In the genomic region with DNA sequence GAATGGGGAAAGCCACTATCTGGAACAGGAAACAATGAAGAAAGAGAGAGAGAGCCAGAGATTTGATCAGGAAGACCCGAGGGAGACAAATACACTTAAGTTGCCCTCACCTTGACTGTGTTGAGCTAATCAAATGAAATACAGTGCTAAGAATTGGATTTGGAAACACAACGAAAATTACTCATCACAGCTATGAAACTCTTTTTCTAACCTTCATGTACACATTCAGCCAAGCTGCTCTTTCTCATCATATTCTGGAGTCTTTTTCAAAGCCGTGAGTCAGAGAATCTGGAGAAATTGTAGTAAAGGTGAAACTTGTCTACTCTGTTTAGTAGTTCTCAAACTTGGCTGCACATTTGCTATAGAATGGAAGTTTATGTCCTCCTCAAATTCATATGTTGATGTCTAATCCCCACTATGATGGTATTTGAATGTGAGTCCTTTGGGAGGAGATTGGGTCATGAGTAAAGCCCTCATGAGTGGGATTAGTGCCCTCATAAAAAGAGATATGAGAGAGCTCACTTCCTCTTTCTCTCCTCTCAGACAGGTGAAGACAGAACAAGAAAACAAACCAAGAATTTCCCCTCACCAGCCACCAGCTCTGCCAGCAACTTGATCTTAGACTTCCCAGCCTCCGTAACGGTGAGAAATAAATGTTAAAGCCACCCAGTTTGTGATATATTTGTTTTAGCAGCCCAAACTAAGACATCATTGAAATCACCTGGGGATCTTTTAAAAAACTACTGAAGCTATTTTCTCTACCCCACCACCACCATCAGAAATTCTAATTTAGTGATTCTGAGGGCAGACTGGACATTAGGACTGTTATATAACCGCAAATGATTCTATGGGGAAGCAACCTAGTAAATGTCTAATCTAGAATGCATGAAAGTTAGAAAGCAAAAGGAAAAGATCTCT, we compare ENCODE assay signal across 11 cellular contexts.
DNase-seq lines count a peak whose midpoint lies in the region; ATAC-seq, FAIRE-seq and TF ChIP-seq lines count a peak whose summit lies in the region.
"Had no signal": no experiment of that assay in that cellular context is flagged by ENCODE, and none has a peak within 500 bp of the region (broad histone marks: within the 10 kb centered on the region; RNA-seq: fewer than 3 reads in every experiment).

No MANE protein-coding gene starts in this region.

- no peaks in the 10 kb centered on the region for H3K36me3 ChIP-seq in suprapubic skin
- H3K36me3 ChIP-seq in esophagus squamous epithelium = no peaks in the 10 kb centered on the region
- no peaks in the 10 kb centered on the region for H3K36me3 ChIP-seq in pancreas
- H3K36me3 ChIP-seq: SJSA1 had no signal

- no peaks in the 10 kb centered on the region for H3K27me3 Mint-ChIP-seq in activated T-helper 17 cell treated with anti-CD3 and anti-CD28 coated beads, Interleukin-2, amount 50 U/mL, for 72 hours

- ATAC-seq in GM19438 (IDR thresholded peaks at IDR 0.05; ENCODE audit: low read depth, unreplicated experiment) = peak; percentile 96
- peak; percentile 90 for ATAC-seq in HG02884 (IDR thresholded peaks at IDR 0.05; ENCODE audit: unreplicated experiment)
- peak; percentile 96 for ATAC-seq in HG03575 (IDR thresholded peaks at IDR 0.05; ENCODE audit: extremely low read depth, insufficient number of reproducible peaks, low FRiP score, unreplicated experiment)
- ATAC-seq in pancreas = no peak
- ATAC-seq in activated T-helper 17 cell treated with anti-CD3 and anti-CD28 coated beads, Interleukin-2, amount 50 U/mL, for 72 hours (replicated peaks) = no peak

- no peak for FAIRE-seq in pancreas (lab: Jason Lieb, UNC)

- H3K27me3 ChIP-seq in suprapubic skin (no peaks in the 10 kb centered on the region), esophagus squamous epithelium (no peaks in the 10 kb centered on the region), pancreas (no peaks in the 10 kb centered on the region)
- H3K27me3 ChIP-seq: SJSA1 had no signal

- no peaks in the 10 kb centered on the region for H3K36me3 Mint-ChIP-seq in activated T-helper 17 cell treated with anti-CD3 and anti-CD28 coated beads, Interleukin-2, amount 50 U/mL, for 72 hours (ENCODE audit: low read depth)

- H3K4me1 ChIP-seq in suprapubic skin (no peaks in the 10 kb centered on the region), esophagus squamous epithelium (no peaks in the 10 kb centered on the region), pancreas (no peaks in the 10 kb centered on the region)
- H3K4me1 ChIP-seq: SJSA1 had no signal

- TF ChIP-seq POLR2A in suprapubic skin (IDR thresholded peaks at IDR 0.05) (no peak), esophagus squamous epithelium (IDR thresholded peaks at IDR 0.05) (no peak)

- H3K9me3 ChIP-seq in suprapubic skin = no peaks in the 10 kb centered on the region
- no peaks in the 10 kb centered on the region for H3K9me3 ChIP-seq in esophagus squamous epithelium
- H3K9me3 ChIP-seq in pancreas = no peaks in the 10 kb centered on the region
- H3K9me3 ChIP-seq: SJSA1 had no signal

- no peaks in the 10 kb centered on the region for H3K4me1 Mint-ChIP-seq in activated T-helper 17 cell treated with anti-CD3 and anti-CD28 coated beads, Interleukin-2, amount 50 U/mL, for 72 hours

- no peak overlapping the region for H3K27ac Mint-ChIP-seq in activated T-helper 17 cell treated with anti-CD3 and anti-CD28 coated beads, Interleukin-2, amount 50 U/mL, for 72 hours

- no peak overlapping the region for H3K4me3 Mint-ChIP-seq in activated T-helper 17 cell treated with anti-CD3 and anti-CD28 coated beads, Interleukin-2, amount 50 U/mL, for 72 hours

- DNase-seq in GM12865 (ENCODE audit: low read depth) (peak; percentile 89), suprapubic skin (ENCODE audit: low spot score in 2 of 2) (no peak), esophagus squamous epithelium (lab: John Stamatoyannopoulos, UW) (no peak), pancreas (no peak)
- DNase-seq: amniotic stem cell, NCI-H2081 treated with DMSO at 0.1 percent for 48 hours had no signal

- no peak for TF ChIP-seq CTCF in GM12865 (IDR thresholded peaks at IDR 0.05; ENCODE audit: insufficient read depth, low read depth, low read length, missing control alignments)
- no peak for TF ChIP-seq CTCF in suprapubic skin (IDR thresholded peaks at IDR 0.05)
- no peak for TF ChIP-seq CTCF in esophagus squamous epithelium (IDR thresholded peaks at IDR 0.05)
- TF ChIP-seq CTCF in pancreas (IDR thresholded peaks at IDR 0.05) = no peak

- H3K9me3 Mint-ChIP-seq in activated T-helper 17 cell treated with anti-CD3 and anti-CD28 coated beads, Interleukin-2, amount 50 U/mL, for 72 hours = peaks cover 16% of the 10 kb centered on the region

- H3K27ac ChIP-seq in suprapubic skin = no peak overlapping the region
- no peak overlapping the region for H3K27ac ChIP-seq in esophagus squamous epithelium
- H3K27ac ChIP-seq in pancreas = no peak overlapping the region
- H3K27ac ChIP-seq: SJSA1 had no signal

- intact Hi-C loops in esophagus squamous epithelium (cut with DNase I) = no loop called here
- intact Hi-C loops in pancreas (cut with DNase I) = no loop called here

- 73% methylated on average over 6 of the region's 6 CpGs for WGBS in suprapubic skin
- WGBS in esophagus squamous epithelium, 2 donors = 63 to 72% methylated on average over 6 of the region's 6 CpGs
- 73 to 74% methylated on average over 6 of the region's 6 CpGs for WGBS in pancreas, 2 donors

- no peak for TF ChIP-seq EP300 in suprapubic skin (IDR thresholded peaks at IDR 0.05)

- peak overlapping the region; percentile 47 for H3K4me3 ChIP-seq in GM12865 (ENCODE audit: low read depth, low read length)
- no peak overlapping the region for H3K4me3 ChIP-seq in suprapubic skin
- H3K4me3 ChIP-seq in esophagus squamous epithelium = no peak overlapping the region
- H3K4me3 ChIP-seq in pancreas = no peak overlapping the region
- H3K4me3 ChIP-seq: SJSA1 had no signal

Comparison
In these comparisons a context has a peak if more than half of its experiments do, and no peak if none do; other contexts are left out.
1. ATAC-seq: peak in GM19438 (single experiment), HG02884 (single experiment) and HG03575 (single experiment); none in pancreas (0 of 4) and activated T-helper 17 cell treated with anti-CD3 and anti-CD28 coated beads, Interleukin-2, amount 50 U/mL, for 72 hours (single experiment).